Comparison of ENCODE assay signal across 11 cellular contexts in the genomic region with DNA sequence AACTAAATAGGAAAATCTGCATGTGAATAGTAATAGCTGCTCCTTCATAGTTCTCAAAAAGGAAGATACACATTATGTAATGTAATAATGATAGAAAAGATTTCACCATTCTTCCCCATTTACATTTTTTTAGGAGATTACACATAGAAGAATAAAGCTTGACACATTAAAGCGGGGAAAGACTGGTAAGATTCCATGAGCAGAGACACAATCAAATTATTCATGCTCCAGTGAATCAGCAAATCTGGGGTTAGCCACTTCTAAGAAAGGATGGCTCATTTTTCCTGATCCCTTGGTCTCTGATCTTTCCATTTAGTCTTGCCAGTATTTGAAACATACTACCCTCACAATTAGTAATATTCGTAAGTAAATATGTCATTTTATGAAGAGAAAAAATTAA.
A peak's percentile ranks its signal among the peaks of the same experiment; 100 is the strongest.
DNase-seq lines count a peak whose midpoint lies in the region; ATAC-seq, FAIRE-seq and TF ChIP-seq lines count a peak whose summit lies in the region.
"Had no signal": no experiment of that assay in that cellular context is flagged by ENCODE, and none has a peak within 500 bp of the region (broad histone marks: within the 10 kb centered on the region; RNA-seq: fewer than 3 reads in every experiment).

No MANE protein-coding gene starts in this region.

- H3K27ac ChIP-seq in GM23248 (peak overlapping the region; percentile 79), angular gyrus (ENCODE audit: low read depth, low read length) (peak overlapping the region; percentile 89), small intestine (ENCODE audit: low read depth in 1 of 2, low read length in 1 of 2) (no peak overlapping the region)

- H4K20me1 ChIP-seq in GM23248 (ENCODE audit: insufficient read depth) = no peaks in the 10 kb centered on the region

- in situ Hi-C loops in GM23248 (cut with MboI) = no loop called here

- H3K27me3 ChIP-seq in GM23248 (replicated peaks; ENCODE audit: insufficient read depth) (no peaks in the 10 kb centered on the region), small intestine (ENCODE audit: control insufficient read depth in 2 of 2, insufficient read depth in 2 of 2, low read length in 2 of 2) (no peaks in the 10 kb centered on the region)

- peak overlapping the region; percentile 46 for H3K9ac ChIP-seq in GM23248

- TF ChIP-seq CTCF in lower leg skin (IDR thresholded peaks at IDR 0.05) = no peak

- FAIRE-seq in small intestine (lab: Jason Lieb, UNC) = no peak
- FAIRE-seq: GM12878, keratinocyte had no signal

- no peaks in the 10 kb centered on the region for H3K79me2 ChIP-seq in GM23248 (ENCODE audit: insufficient read depth)

- H3K4me1 ChIP-seq in GM23248 (ENCODE audit: insufficient read depth) (peaks cover 21% of the 10 kb centered on the region), small intestine (ENCODE audit: control insufficient read depth in 2 of 2, insufficient read depth in 1 of 2, low read depth in 1 of 2, low read length in 1 of 2) (no peaks in the 10 kb centered on the region)

- H3K4me2 ChIP-seq in GM23248 (ENCODE audit: unreplicated experiment) = peak overlapping the region; percentile 66

- intact Hi-C loops in lower leg skin (cut with DNase I; ENCODE audit: low total_unique reads) = no loop called here

- H3F3A ChIP-seq in GM23248 (ENCODE audit: insufficient read depth) = peaks cover 54% of the 10 kb centered on the region

- no peak for TF ChIP-seq POLR2A in lower leg skin (IDR thresholded peaks at IDR 0.05)

- no peaks in the 10 kb centered on the region for H3K9me2 ChIP-seq in GM23248 (ENCODE audit: insufficient read depth)

- H3K4me3 ChIP-seq in GM23248 (0 out of 2 replicates have a peak overlapping the region, but pooled peaks have one; percentile 7), small intestine (ENCODE audit: low read depth in 1 of 2, low read length in 2 of 2) (no peak overlapping the region), lower leg skin (ENCODE audit: low read depth, poor library complexity, severe bottlenecking) (no peak overlapping the region)
- H3K4me3 ChIP-seq: GM12878 had no signal

- H3K36me3 ChIP-seq in GM23248 (ENCODE audit: low read depth) = peaks cover 12% of the 10 kb centered on the region
- no peaks in the 10 kb centered on the region for H3K36me3 ChIP-seq in small intestine (ENCODE audit: control insufficient read depth in 2 of 2, insufficient read depth in 2 of 2, low read length in 2 of 2)

- H2AFZ ChIP-seq in GM23248 = no peak overlapping the region

- no peak for ATAC-seq in GM18511 (IDR thresholded peaks at IDR 0.05; ENCODE audit: unreplicated experiment)
- ATAC-seq: CD8-positive, alpha-beta T cell had no signal

- DNase-seq in AG08395 (ENCODE audit: low spot score) (peak; percentile 46), GM23248 (peak; percentile 90), kidney tubule cell (ENCODE audit: low spot score) (peak; percentile 10), small intestine (no peak), lower leg skin (ENCODE audit: low spot score in 2 of 2) (no peak)
- no peak for DNase-seq in activated CD4-positive, alpha-beta T cell treated with anti-CD3 and anti-CD28 coated beads for 4 hours
- DNase-seq: CD8-positive, alpha-beta T cell had no signal

- 11 to 16% methylated on average over 2 of the region's 2 CpGs for WGBS in GM23248 (ENCODE audit: low coverage in 1 of 2, low lambda C conversion rate in 2 of 2, missing lambda C conversion rate in 2 of 2), 2 experiments
- WGBS in small intestine, 3 donors = 93 to 100% (median 96%) methylated on average over 2 of the region's 2 CpGs
- 58 to 78% methylated on average over 2 of the region's 2 CpGs for WGBS in lower leg skin, 2 donors

- no peaks in the 10 kb centered on the region for H3K9me3 ChIP-seq in GM23248 (ENCODE audit: low read depth)
- H3K9me3 ChIP-seq in small intestine (ENCODE audit: control insufficient read depth, low read depth) = no peaks in the 10 kb centered on the region

Comparison
In these comparisons a context has a peak if more than half of its experiments do, and no peak if none do; other contexts are left out.
1. DNase-seq: peak in AG08395 (single experiment), GM23248 (single experiment) and kidney tubule cell (single experiment); none in small intestine (single experiment), lower leg skin (0 of 2) and activated CD4-positive, alpha-beta T cell treated with anti-CD3 and anti-CD28 coated beads for 4 hours (0 of 2).
2. H3K27ac ChIP-seq: peak in GM23248 (single experiment) and angular gyrus (single experiment); none in small intestine (0 of 2).